Comparison of ENCODE assay signal across 8 cellular contexts in genomic region chr15:41115652-41116115, GRCh38. TPM values are rescaled to one million over a fixed set of nuclear protein-coding genes. Genes with fewer than 3 reads are reported as not detected.
DNase-seq lines count a peak whose midpoint lies in the region; ATAC-seq lines count a peak whose summit lies in the region.

No MANE protein-coding gene starts in this region.

- H2BK15ac ChIP-seq in mesendoderm (replicated peaks; ENCODE audit: low read depth) = no peak overlapping the region

- peak; percentile 20 for DNase-seq in NCI-H1105 treated with DMSO at 0.1 percent for 48 hours (lab: John Stamatoyannopoulos, UW)
- DNase-seq in activated CD4-positive, alpha-beta T cell treated with anti-CD3 and anti-CD28 coated beads, Interleukin-2, amount 50 U/mL, for 48 hours = peak; percentile 69 to 79
- DNase-seq in mesendoderm = peak; percentile 79
- DNase-seq in stimulated activated CD8-positive, alpha-beta memory T cell treated with anti-CD3 and anti-CD28 coated beads, Interleukin-12 subunit alpha, Interleukin-12 subunit beta, amount 100 ng/mL, for 4 hours (ENCODE audit: low read depth) = peak; percentile 75
- no peak for DNase-seq in NCI-H1694 (lab: John Stamatoyannopoulos, UW)

- peaks cover 39% of the 10 kb centered on the region for H3K79me2 ChIP-seq in mesendoderm (ENCODE audit: control insufficient read depth, insufficient read depth, low read length)

- H3K27me3 ChIP-seq in duodenal mucosa (ENCODE audit: control insufficient read depth in 1 of 2, insufficient read depth in 2 of 2, low read length in 2 of 2) (no peaks in the 10 kb centered on the region), mesendoderm (ENCODE audit: insufficient read depth, low read length, poor library complexity) (no peaks in the 10 kb centered on the region)

- H2AK5ac ChIP-seq in mesendoderm (ENCODE audit: low read length) = peak overlapping the region; percentile 58

- H3K4ac ChIP-seq in mesendoderm (ENCODE audit: low read depth, low read length) = peak overlapping the region; percentile 74

- H3K27ac ChIP-seq in duodenal mucosa (ENCODE audit: low read depth, low read length) (peak overlapping the region; percentile 99), mesendoderm (ENCODE audit: low read depth, low read length) (peak overlapping the region; percentile 98)

- H3K9ac ChIP-seq in duodenal mucosa (ENCODE audit: low read depth in 1 of 2, low read length in 2 of 2) (peak overlapping the region; percentile 90 to 98), mesendoderm (ENCODE audit: low read length) (peak overlapping the region; percentile 98)

- H3K36me3 ChIP-seq in duodenal mucosa (ENCODE audit: control insufficient read depth in 1 of 2, insufficient read depth in 2 of 2, low read length in 2 of 2) (peaks cover 0 to 3% of the 10 kb centered on the region in 2 donors), mesendoderm (ENCODE audit: control insufficient read depth, insufficient read depth, low read length) (no peaks in the 10 kb centered on the region)

- H3K4me1 ChIP-seq in duodenal mucosa (ENCODE audit: control insufficient read depth in 1 of 2, insufficient read depth in 2 of 2, low read length in 2 of 2) = peaks cover 5 to 6% of the 10 kb centered on the region in 2 donors
- H3K4me1 ChIP-seq in mesendoderm (ENCODE audit: control insufficient read depth, low read depth, low read length) = peaks cover 3% of the 10 kb centered on the region

- peaks cover 3% of the 10 kb centered on the region for H3K79me1 ChIP-seq in mesendoderm (ENCODE audit: low read length)

- peak overlapping the region; percentile 30 for H4K8ac ChIP-seq in mesendoderm (ENCODE audit: low read depth, low read length)

- WGBS in mesendoderm (ENCODE audit: extremely low coverage, insufficient coverage, low lambda C conversion rate) = no CpG with 5 or more reads among the region's 46 CpGs

- H3K9me3 ChIP-seq in duodenal mucosa (ENCODE audit: control insufficient read depth in 1 of 2, low read length in 2 of 2) = no peaks in the 10 kb centered on the region

- no peak overlapping the region for H3K23ac ChIP-seq in mesendoderm (ENCODE audit: low read length)

- H3K4me3 ChIP-seq in duodenal mucosa (ENCODE audit: low read depth in 1 of 2, low read length in 2 of 2) = peak overlapping the region; percentile 92 to 96
- H3K4me3 ChIP-seq in mesendoderm (ENCODE audit: low read length) = peak overlapping the region; percentile 96

- H2BK5ac ChIP-seq in mesendoderm (ENCODE audit: low read length) = peak overlapping the region; percentile 100

- no peak overlapping the region for H4K5ac ChIP-seq in mesendoderm (ENCODE audit: low read length)

- peak overlapping the region; percentile 96 for H3K18ac ChIP-seq in mesendoderm (ENCODE audit: low read length)

- peak overlapping the region; percentile 100 for H3K56ac ChIP-seq in mesendoderm (ENCODE audit: low read length)

- peak overlapping the region; percentile 51 for H2BK120ac ChIP-seq in mesendoderm (ENCODE audit: low read depth, low read length)

- ATAC-seq in GM18499 (IDR thresholded peaks at IDR 0.05; ENCODE audit: insufficient read depth, unreplicated experiment) (peak; percentile 31), HG02588 (IDR thresholded peaks at IDR 0.05; ENCODE audit: unreplicated experiment) (peak; percentile 47)

- peak overlapping the region; percentile 98 for H3K4me2 ChIP-seq in mesendoderm (ENCODE audit: low read length)

RNA-seq across cellular contexts. Expression of gene INO80, which starts 0.4 kb away (rescaled TPM):
- polyA plus RNA-seq in mesendoderm (2013, experiment 1 of 2) = 19.5 TPM
- polyA plus RNA-seq in mesendoderm (2013, experiment 2 of 2) = 17.8 TPM
